Comparison of ENCODE assay signal across 8 cellular contexts in genomic region chr1:51235611-51236547, GRCh38. TPM values are rescaled to one million over a fixed set of nuclear protein-coding genes. Genes with fewer than 3 reads are reported as not detected.
A peak's percentile ranks its signal among the peaks of the same experiment; 100 is the strongest.
DNase-seq lines count a peak whose midpoint lies in the region; ATAC-seq and TF ChIP-seq lines count a peak whose summit lies in the region.

Gene RNF11, plus strand, starts transcription at chr1:51236273. Its CDS starts 484 bp downstream, at chr1:51236757.

- H3K4me3 Mint-ChIP-seq in activated naive CD8-positive, alpha-beta T cell = peak within 1 kb of the TSS; percentile 96

- H3K9me3 Mint-ChIP-seq in activated naive CD8-positive, alpha-beta T cell (ENCODE audit: low read depth) = no peaks in the 10 kb centered on the region

- peak within 1 kb of the TSS; percentile 96 for H3K27ac ChIP-seq in osteoblast (ENCODE audit: low read depth, low read length)
- peak within 1 kb of the TSS; percentile 98 for H3K27ac ChIP-seq in testis

- H3K27me3 Mint-ChIP-seq in activated naive CD8-positive, alpha-beta T cell = no peaks in the 10 kb centered on the region

- H3K4me1 ChIP-seq in osteoblast (ENCODE audit: insufficient read depth, low read length) = peaks cover 23% of the 10 kb centered on the region
- peaks cover 22% of the 10 kb centered on the region for H3K4me1 ChIP-seq in testis

- ATAC-seq in HG02588 (IDR thresholded peaks at IDR 0.05; ENCODE audit: unreplicated experiment) = peak; percentile 85

- 0% methylated on average over 28 to 47 of the region's 62 CpGs for WGBS in testis, 2 donors

- H3K79me2 ChIP-seq in osteoblast (ENCODE audit: insufficient read depth, low read length) = peaks cover 52% of the 10 kb centered on the region

- H3K36me3 Mint-ChIP-seq in activated naive CD8-positive, alpha-beta T cell = no peaks in the 10 kb centered on the region

- H3K9me3 ChIP-seq in osteoblast (ENCODE audit: low read depth, low read length) = no peaks in the 10 kb centered on the region
- no peaks in the 10 kb centered on the region for H3K9me3 ChIP-seq in testis

- CTCF ChIA-PET in GM10248 (lab: Yijun Ruan, JAX) = interaction anchor here (0.7 to 2.1 kb wide), 8 partner anchors 8 to 70 kb away, joined by 3 to 7 read pairs (median 4); no protein-coding TSS in a partner anchor

- TF ChIP-seq CTCF in GM10248 (IDR thresholded peaks at IDR 0.05; ENCODE audit: control extremely low read depth, extremely low read depth, low read depth, missing control alignments) = peak; percentile 3
- no peak for TF ChIP-seq CTCF in osteoblast (IDR thresholded peaks at IDR 0.05; ENCODE audit: extremely low read depth, low read depth, low read length)
- peak in 1 of 3 experiments; percentile 5 for TF ChIP-seq CTCF in testis (IDR thresholded peaks at IDR 0.05)

- H3K4me3 ChIP-seq in osteoblast (ENCODE audit: insufficient read depth, low read length) (peak within 1 kb of the TSS; percentile 99), testis (peak within 1 kb of the TSS; percentile 97 to 98)

- peaks cover 37% of the 10 kb centered on the region for H3K4me1 Mint-ChIP-seq in activated naive CD8-positive, alpha-beta T cell (ENCODE audit: low read depth)

- peak within 1 kb of the TSS; percentile 84 for H3K27ac Mint-ChIP-seq in activated naive CD8-positive, alpha-beta T cell

- peak; percentile 93 for TF ChIP-seq POLR2A in testis (IDR thresholded peaks at IDR 0.05)

- H3K36me3 ChIP-seq in osteoblast (ENCODE audit: insufficient read depth, low read length) (no peaks in the 10 kb centered on the region), testis (ENCODE audit: low read depth, missing control alignments) (no peaks in the 10 kb centered on the region)

- peak within 1 kb of the TSS; percentile 94 for H3K4me2 ChIP-seq in osteoblast (ENCODE audit: insufficient read depth, low read length)

- H3K27me3 ChIP-seq in osteoblast (ENCODE audit: insufficient read depth, low read length) (no peaks in the 10 kb centered on the region), testis (no peaks in the 10 kb centered on the region)

- intact Hi-C loops in testis (cut with DNase I; ENCODE audit: low total_unique reads) = no loop called here

- POLR2A ChIA-PET in GM10248 (lab: Yijun Ruan, JAX) = interaction anchor here (0.6 to 1.2 kb wide), 5 partner anchors 11 to 1176 kb away, joined by 3 to 6 read pairs (median 4); partner anchors contain the start of gene EPS15

- DNase-seq in GM10248 (ENCODE audit: extremely low spot score) (peak; percentile 95), NCI-H1092 (lab: John Stamatoyannopoulos, UW) (peak; percentile 82), SKM-1 treated with dmso at 0.1 percent for 144 hours (lab: John Stamatoyannopoulos, UW; ENCODE audit: unreplicated experiment) (peak; percentile 67), glomerular visceral epithelial cell (ENCODE audit: extremely low spot score) (peak; percentile 91), osteoblast (ENCODE audit: insufficient read length, low spot score, missing footprints) (peak; percentile 98), testis (peak; percentile 95)

- peak within 1 kb of the TSS; percentile 96 for H2AFZ ChIP-seq in osteoblast (ENCODE audit: low read length)

- peaks cover 34% of the 10 kb centered on the region for H4K20me1 ChIP-seq in osteoblast (ENCODE audit: insufficient read depth, low read length)

RNA-seq across cellular contexts. Expression of gene RNF11, which starts in this region (rescaled TPM):
- 189 and 199 TPM in 2 replicates for total RNA-seq in osteoblast
- total RNA-seq in testis = 10 to 100 TPM; 59.8 to 89.7 TPM
- 108 TPM for polyA plus RNA-seq in testis (ENCODE audit: insufficient read depth, low read depth, low replicate concordance)

Comparison
In these comparisons a context has a peak if more than half of its experiments do, and no peak if none do; other contexts are left out.
1. Peak in every context shown above with its lines: DNase-seq, ATAC-seq, H3K4me3 ChIP-seq and H3K27ac ChIP-seq.